In genomic region chr17:44442806-44443205, GRCh38 we compare ENCODE assay signal across 33 cellular contexts. TPM values are rescaled to one million over a fixed set of nuclear protein-coding genes. Genes with fewer than 3 reads are reported as not detected.
"Had no signal": no experiment of that assay in that cellular context is flagged by ENCODE, and none has a peak within 500 bp of the region (broad histone marks: within the 10 kb centered on the region; RNA-seq: fewer than 3 reads in every experiment).

No MANE protein-coding gene starts in this region.

- H3K4me3 ChIP-seq: adrenal gland, body of pancreas, breast epithelium had no signal

- H3K9me3 ChIP-seq: adrenal gland, body of pancreas, breast epithelium had no signal

- ATAC-seq: activated CD8-positive, alpha-beta T cell treated with anti-CD3 and anti-CD28 coated beads for 36 hours; activated naive CD4-positive, alpha-beta T cell treated with anti-CD3 and anti-CD28 coated beads, Interleukin-2, amount 50 U/mL, for 72 hours; activated T-cell treated with anti-CD3 and anti-CD28 coated beads, Interleukin-2, amount 50 U/mL, for 4 hours; activated T-cell treated with anti-CD3 and anti-CD28 coated beads, Interleukin-2, amount 50 U/mL, for 72 hours; activated T-helper 17 cell treated with anti-CD3 and anti-CD28 coated beads, Interleukin-2, amount 50 U/mL, for 72 hours; body of pancreas had no signal

- DNase-seq: activated B cell treated with CpG ODN at 0.5 μM for 24 hours; activated CD4-positive, alpha-beta memory T cell treated with anti-CD3 and anti-CD28 coated beads for 36 hours; activated CD4-positive, alpha-beta T cell treated with anti-CD3 and anti-CD28 coated beads for 4 hours; activated CD4-positive, alpha-beta T cell treated with anti-CD3 and anti-CD28 coated beads, Interleukin-2, amount 10 ng/mL, durations not matched to agents 24 days and 14 days; activated CD4-positive, alpha-beta T cell treated with anti-CD3 and anti-CD28 coated beads, Interleukin-2, amount 50 U/mL, for 1 hour; activated CD4-positive, alpha-beta T cell treated with anti-CD3 and anti-CD28 coated beads, Interleukin-2, amount 50 U/mL, for 4 hours; activated CD4-positive, CD25-positive, alpha-beta regulatory T cell treated with anti-CD3 and anti-CD28 coated beads, Interleukin-2, amount 50 U/mL, for 72 hours; activated CD8-positive, alpha-beta memory T cell treated with anti-CD3 and anti-CD28 coated beads, Interleukin-2, amount 50 U/mL, for 4 hours; activated CD8-positive, alpha-beta T cell treated with anti-CD3 and anti-CD28 coated beads for 36 hours; activated effector memory CD4-positive, alpha-beta T cell treated with anti-CD3 and anti-CD28 coated beads, Interleukin-2, amount 50 U/mL, for 16 hours; activated gamma-delta T cell treated with Interleukin-2 at 50 U/mL for 16 hours; activated naive CD4-positive, alpha-beta T cell; activated naive CD4-positive, alpha-beta T cell treated with anti-CD3 and anti-CD28 coated beads for 36 hours; activated naive CD4-positive, alpha-beta T cell treated with anti-CD3 and anti-CD28 coated beads, Interleukin-2, amount 50 U/mL, for 16 hours; activated naive CD8-positive, alpha-beta T cell treated with anti-CD3 and anti-CD28 coated beads for 36 hours; activated T-cell treated with anti-CD3 and anti-CD28 coated beads for 4 hours; activated T-cell treated with anti-CD3 and anti-CD28 coated beads, Interleukin-2, amount 50 U/mL, for 1 hour; activated T-cell treated with anti-CD3 and anti-CD28 coated beads, Interleukin-2, amount 50 U/mL, for 4 hours; activated T-cell treated with anti-CD3 and anti-CD28 coated beads, Interleukin-2, amount 50 U/mL, for 72 hours; adrenal gland; amniotic stem cell; aorta; body of pancreas; brain microvascular endothelial cell; central memory CD4-positive, alpha-beta T cell; SW 1271; T-helper 1 cell; T-helper 2 cell; T-helper 9 cell had no signal

- H3K36me3 ChIP-seq: adrenal gland, brain microvascular endothelial cell, breast epithelium had no signal

- H3K27me3 ChIP-seq: adrenal gland, body of pancreas, brain microvascular endothelial cell, breast epithelium had no signal

- H3K27ac ChIP-seq: adrenal gland, body of pancreas, brain microvascular endothelial cell, breast epithelium, VCaP had no signal

- H3K4me1 ChIP-seq: body of pancreas, breast epithelium had no signal

RNA-seq across cellular contexts. Expression of gene ITGA2B, which starts 53.4 kb away (rescaled TPM):
- total RNA-seq: activated B cell treated with CpG ODN at 0.5 μM for 24 hours had no signal
